Comparison of ENCODE assay signal across 9 cellular contexts in genomic region chr12:52495385-52495784, GRCh38. TPM values are rescaled to one million over a fixed set of nuclear protein-coding genes. Genes with fewer than 3 reads are reported as not detected.
DNase-seq lines count a peak whose midpoint lies in the region; ATAC-seq and TF ChIP-seq lines count a peak whose summit lies in the region.
"Had no signal": no experiment of that assay in that cellular context is flagged by ENCODE, and none has a peak within 500 bp of the region (broad histone marks: within the 10 kb centered on the region; RNA-seq: fewer than 3 reads in every experiment).

No MANE protein-coding gene starts in this region.

- no peak overlapping the region for H2BK5ac ChIP-seq in neuronal stem cell (ENCODE audit: low read length)

- no peak overlapping the region for H2BK12ac ChIP-seq in neuronal stem cell (ENCODE audit: low read length)

- TF ChIP-seq CTCF in GM23338 (conservative IDR thresholded peaks at IDR 0.05; ENCODE audit: low read depth in 2 of 2) (peak in 1 of 2 experiments; percentile 23; a peak in 1 of 4 replicates), astrocyte of the spinal cord (IDR thresholded peaks at IDR 0.05; ENCODE audit: low read depth, low read length) (no peak)
- no peak for TF ChIP-seq CTCF in CD8-positive, alpha-beta T cell (IDR thresholded peaks at IDR 0.05)

- H3K4me2 ChIP-seq in GM23338, result peak overlapping the region; percentile 27; the same call in 1 of the 2 replicates
- no peak overlapping the region for H3K4me2 ChIP-seq in neuronal stem cell (ENCODE audit: insufficient read depth, low read length, poor library complexity, severe bottlenecking)

- no peaks in the 10 kb centered on the region for H3K27me3 ChIP-seq in GM23338 (ENCODE audit: insufficient read depth)
- H3K27me3 ChIP-seq in neuronal stem cell (ENCODE audit: control insufficient read depth in 3 of 3, insufficient read depth in 3 of 3, low read depth in 1 of 3, low read length in 3 of 3), result peaks cover 0 to 8% (median 0%) of the 10 kb centered on the region in 3 experiments
- no peaks in the 10 kb centered on the region for H3K27me3 ChIP-seq in CD8-positive, alpha-beta T cell (ENCODE audit: insufficient read depth, low read length)

- no peak overlapping the region for H3K18ac ChIP-seq in neuronal stem cell (ENCODE audit: low read length)

- H3K4me3 Mint-ChIP-seq in GM23338, result no peak overlapping the region
- no peak overlapping the region for H3K4me3 Mint-ChIP-seq in CD8-positive, alpha-beta T cell
- H3K4me3 Mint-ChIP-seq in activated naive CD8-positive, alpha-beta T cell treated with anti-CD3 and anti-CD28 coated beads, Interleukin-2, amount 50 U/mL, for 24 hours, result no peak overlapping the region

- CTCF ChIA-PET in CD8-positive, alpha-beta T cell (lab: Charles Lee), result interaction anchor here (1.3 to 2.0 kb wide), 2 partner anchors 13 to 385 kb away, joined by 3 to 8 read pairs; no protein-coding TSS in a partner anchor

- H3K9me3 Mint-ChIP-seq in GM23338, result peaks cover 6% of the 10 kb centered on the region; the same call in 2 of the 3 replicates
- H3K9me3 Mint-ChIP-seq in CD8-positive, alpha-beta T cell, result no peaks in the 10 kb centered on the region
- H3K9me3 Mint-ChIP-seq in activated naive CD8-positive, alpha-beta T cell treated with anti-CD3 and anti-CD28 coated beads, Interleukin-2, amount 50 U/mL, for 24 hours, result no peaks in the 10 kb centered on the region

- H3F3A ChIP-seq in GM23338 (replicated peaks; ENCODE audit: low read depth), result no peaks in the 10 kb centered on the region

- POLR2A ChIA-PET in CD8-positive, alpha-beta T cell (lab: Charles Lee), result no interaction called here

- DNase-seq in GM23338 (ENCODE audit: low spot score), result peak; percentile 54
- DNase-seq in NCI-H187 treated with DMSO at 0.1 percent for 48 hours (lab: John Stamatoyannopoulos, UW), result peak; percentile 91
- DNase-seq in astrocyte of the spinal cord (ENCODE audit: low read depth, low spot score), result peak; percentile 24
- no peak for DNase-seq in neuronal stem cell (ENCODE audit: low spot score)
- no peak for DNase-seq in CD8-positive, alpha-beta T cell
- DNase-seq in activated naive CD8-positive, alpha-beta T cell treated with anti-CD3 and anti-CD28 coated beads, Interleukin-2, amount 50 U/mL, for 24 hours, result no peak
- DNase-seq in HK-2 (ENCODE audit: unreplicated experiment), result no peak
- no peak for DNase-seq in C1 segment of cervical spinal cord (lab: John Stamatoyannopoulos, UW)
- DNase-seq: NCI-H526 treated with DMSO at 0.1 percent for 48 hours had no signal

- H3K27ac ChIP-seq in GM23338 (ENCODE audit: low read depth), result no peak overlapping the region
- no peak overlapping the region for H3K27ac ChIP-seq in neuronal stem cell (replicated peaks; ENCODE audit: low read length)
- no peak overlapping the region for H3K27ac ChIP-seq in CD8-positive, alpha-beta T cell (ENCODE audit: low read depth, low read length)

- H3K79me1 ChIP-seq in neuronal stem cell (ENCODE audit: low read depth, low read length), result no peaks in the 10 kb centered on the region

- no peak overlapping the region for H3K14ac ChIP-seq in neuronal stem cell (ENCODE audit: low read length)

- H2BK120ac ChIP-seq in neuronal stem cell (ENCODE audit: low read depth, low read length), result no peak overlapping the region

- WGBS in neuronal stem cell (ENCODE audit: extremely low coverage in 2 of 2, insufficient read length in 2 of 2, insufficient replicate concordance in 1 of 2), 2 donors, result no CpG with 5 or more reads among the region's 3 CpGs

- H4K91ac ChIP-seq in neuronal stem cell (ENCODE audit: low read depth, low read length, poor library complexity), result no peak overlapping the region

- H2AFZ ChIP-seq in GM23338, result peak overlapping the region; percentile 83
- no peak overlapping the region for H2AFZ ChIP-seq in neuronal stem cell (ENCODE audit: low read length)

- no peak overlapping the region for H3K23ac ChIP-seq in neuronal stem cell (ENCODE audit: low read depth, low read length, poor library complexity)

- no peak overlapping the region for H2AK5ac ChIP-seq in neuronal stem cell (ENCODE audit: low read depth, low read length)

- H3K36me3 ChIP-seq in GM23338 (ENCODE audit: insufficient read depth) (no peaks in the 10 kb centered on the region), neuronal stem cell (replicated peaks in 1 of 2; ENCODE audit: control insufficient read depth in 2 of 2, insufficient read depth in 2 of 2, low read length in 2 of 2) (no peaks in the 10 kb centered on the region)
- H3K36me3 ChIP-seq in CD8-positive, alpha-beta T cell (ENCODE audit: insufficient read depth, low read length), result no peaks in the 10 kb centered on the region

- peak overlapping the region; percentile 46 for H2BK15ac ChIP-seq in neuronal stem cell (ENCODE audit: low read length)

- intact Hi-C loops in CD8-positive, alpha-beta T cell (cut with DNase I, micrococcal nuclease), result no loop called here

- peaks cover 15% of the 10 kb centered on the region for H3K27me3 Mint-ChIP-seq in GM23338 (ENCODE audit: insufficient read depth, low read depth, poor library complexity)
- H3K27me3 Mint-ChIP-seq in CD8-positive, alpha-beta T cell (ENCODE audit: low read depth), result peaks cover 36% of the 10 kb centered on the region
- H3K27me3 Mint-ChIP-seq in activated naive CD8-positive, alpha-beta T cell treated with anti-CD3 and anti-CD28 coated beads, Interleukin-2, amount 50 U/mL, for 24 hours, result peaks cover 20% of the 10 kb centered on the region

- H3K36me3 Mint-ChIP-seq in GM23338 (ENCODE audit: low read depth), result no peaks in the 10 kb centered on the region
- H3K36me3 Mint-ChIP-seq in CD8-positive, alpha-beta T cell, result no peaks in the 10 kb centered on the region
- H3K36me3 Mint-ChIP-seq in activated naive CD8-positive, alpha-beta T cell treated with anti-CD3 and anti-CD28 coated beads, Interleukin-2, amount 50 U/mL, for 24 hours (ENCODE audit: low read depth), result no peaks in the 10 kb centered on the region

- H3K4ac ChIP-seq in neuronal stem cell (ENCODE audit: low read length), result no peak overlapping the region

- no peak overlapping the region for H4K8ac ChIP-seq in neuronal stem cell (ENCODE audit: low read depth, low read length)

- peak; percentile 79 for ATAC-seq in GM23338
- ATAC-seq in CD8-positive, alpha-beta T cell, result no peak
- ATAC-seq in activated naive CD8-positive, alpha-beta T cell treated with anti-CD3 and anti-CD28 coated beads, Interleukin-2, amount 50 U/mL, for 24 hours, result no peak

- H3K4me1 Mint-ChIP-seq in GM23338, result peaks cover 26% of the 10 kb centered on the region
- H3K4me1 Mint-ChIP-seq in CD8-positive, alpha-beta T cell (ENCODE audit: low read depth), result no peaks in the 10 kb centered on the region
- H3K4me1 Mint-ChIP-seq in activated naive CD8-positive, alpha-beta T cell treated with anti-CD3 and anti-CD28 coated beads, Interleukin-2, amount 50 U/mL, for 24 hours, result no peaks in the 10 kb centered on the region

- no peaks in the 10 kb centered on the region for H3K79me2 ChIP-seq in GM23338 (replicated peaks; ENCODE audit: insufficient read depth)

- H3K4me1 ChIP-seq in GM23338 (ENCODE audit: insufficient read depth) (peaks cover 19% of the 10 kb centered on the region), neuronal stem cell (ENCODE audit: control insufficient read depth in 2 of 2, insufficient read depth in 1 of 2, low read depth in 1 of 2, low read length in 2 of 2) (peaks cover 0 to 16% of the 10 kb centered on the region in 2 donors)
- H3K4me1 ChIP-seq in CD8-positive, alpha-beta T cell (ENCODE audit: insufficient read depth, low read length), result no peaks in the 10 kb centered on the region

- in situ Hi-C loops in astrocyte of the spinal cord (cut with HindIII; ENCODE audit: low sequenced_read_pairs), result no loop called here

- no peak overlapping the region for H3K9ac ChIP-seq in neuronal stem cell (ENCODE audit: low read depth, low read length, poor library complexity)

- H4K20me1 ChIP-seq in GM23338 (replicated peaks; ENCODE audit: insufficient read depth), result no peaks in the 10 kb centered on the region

- no peak overlapping the region for H3K4me3 ChIP-seq in GM23338
- no peak overlapping the region for H3K4me3 ChIP-seq in astrocyte of the spinal cord (ENCODE audit: low read depth, low read length)
- no peak overlapping the region for H3K4me3 ChIP-seq in neuronal stem cell (ENCODE audit: low read length in 2 of 2)
- no peak overlapping the region for H3K4me3 ChIP-seq in CD8-positive, alpha-beta T cell (ENCODE audit: low read depth, low read length)

- no peaks in the 10 kb centered on the region for H3K9me3 ChIP-seq in neuronal stem cell (replicated peaks in 1 of 2; ENCODE audit: control insufficient read depth in 2 of 2, insufficient read depth in 1 of 2, low read depth in 1 of 2, low read length in 2 of 2)
- no peaks in the 10 kb centered on the region for H3K9me3 ChIP-seq in CD8-positive, alpha-beta T cell (ENCODE audit: low read length)

- H3K9me2 ChIP-seq in GM23338 (ENCODE audit: insufficient read depth), result no peaks in the 10 kb centered on the region

- H3K27ac Mint-ChIP-seq in GM23338, result no peak overlapping the region
- H3K27ac Mint-ChIP-seq in CD8-positive, alpha-beta T cell, result no peak overlapping the region
- no peak overlapping the region for H3K27ac Mint-ChIP-seq in activated naive CD8-positive, alpha-beta T cell treated with anti-CD3 and anti-CD28 coated beads, Interleukin-2, amount 50 U/mL, for 24 hours

TF ChIP-seq in GM23338, 12 proteins besides CTCF, POLR2A, EP300 and RAD21 (continues in another document):
- no peak for TF ChIP-seq EZH2phosphoT487 (IDR thresholded peaks at IDR 0.05; ENCODE audit: unreplicated experiment)

RNA-seq across cellular contexts. Expression of gene KRT6A, which starts 2.3 kb away (rescaled TPM):
- total RNA-seq in GM23338 (2014; rRNA removed; shearing (Covaris generic)), result not detected in 2 replicates
- polyA plus RNA-seq in GM23338 (2016; fragmentation: Nextera tagmentation; extraction: Ambion mirVana), result not detected in 2 replicates
- not detected for polyA plus RNA-seq in neuronal stem cell (2013, experiment 1 of 2)
- polyA plus RNA-seq in neuronal stem cell (2013, experiment 2 of 2), result not detected
- not detected for total RNA-seq in CD8-positive, alpha-beta T cell

RNA-seq across cellular contexts. Expression of gene KRT6C, which starts 21.8 kb away (rescaled TPM):
- not detected in 2 replicates for total RNA-seq in GM23338 (2014; rRNA removed; shearing (Covaris generic))
- polyA plus RNA-seq in GM23338 (2016; fragmentation: Nextera tagmentation; extraction: Ambion mirVana), result not detected in 2 replicates
- polyA plus RNA-seq in neuronal stem cell (2013, experiment 1 of 2), result not detected
- polyA plus RNA-seq in neuronal stem cell (2013, experiment 2 of 2), result not detected
- total RNA-seq in CD8-positive, alpha-beta T cell, result not detected

RNA-seq across cellular contexts. Expression of gene KRT5, which starts 24.8 kb away (rescaled TPM):
- not detected in 2 replicates for total RNA-seq in GM23338 (2014; rRNA removed; shearing (Covaris generic))
- not detected in 2 replicates for polyA plus RNA-seq in GM23338 (2016; fragmentation: Nextera tagmentation; extraction: Ambion mirVana)
- not detected for polyA plus RNA-seq in neuronal stem cell (2013, experiment 1 of 2)
- not detected for polyA plus RNA-seq in neuronal stem cell (2013, experiment 2 of 2)
- not detected for total RNA-seq in CD8-positive, alpha-beta T cell

RNA-seq across cellular contexts. Expression of gene KRT6B, which starts 43.4 kb away (rescaled TPM):
- not detected in 2 replicates for total RNA-seq in GM23338 (2014; rRNA removed; shearing (Covaris generic))
- polyA plus RNA-seq in GM23338 (2016; fragmentation: Nextera tagmentation; extraction: Ambion mirVana), result not detected in 2 replicates
- not detected for polyA plus RNA-seq in neuronal stem cell (2013, experiment 1 of 2)
- polyA plus RNA-seq in neuronal stem cell (2013, experiment 2 of 2), result not detected
- total RNA-seq in CD8-positive, alpha-beta T cell, result not detected

RNA-seq across cellular contexts. Expression of gene KRT71, which starts 57.6 kb away (rescaled TPM):
- not detected in 2 replicates for total RNA-seq in GM23338 (2014; rRNA removed; shearing (Covaris generic))
- not detected in 2 replicates for polyA plus RNA-seq in GM23338 (2016; fragmentation: Nextera tagmentation; extraction: Ambion mirVana)
- polyA plus RNA-seq in neuronal stem cell (2013, experiment 1 of 2), result not detected
- polyA plus RNA-seq in neuronal stem cell (2013, experiment 2 of 2), result not detected
- total RNA-seq in CD8-positive, alpha-beta T cell, result not detected

Comparison
In these comparisons a context has a peak if more than half of its experiments do, and no peak if none do; other contexts are left out.
1. DNase-seq: peak in GM23338 (single experiment), NCI-H187 treated with DMSO at 0.1 percent for 48 hours (single experiment) and astrocyte of the spinal cord (single experiment); none in neuronal stem cell (single experiment), CD8-positive, alpha-beta T cell (0 of 7), activated naive CD8-positive, alpha-beta T cell treated with anti-CD3 and anti-CD28 coated beads, Interleukin-2, amount 50 U/mL, for 24 hours (single experiment), HK-2 (single experiment) and C1 segment of cervical spinal cord (0 of 14).